ENCODE assay signal across 1 cellular context in the genomic region with DNA sequence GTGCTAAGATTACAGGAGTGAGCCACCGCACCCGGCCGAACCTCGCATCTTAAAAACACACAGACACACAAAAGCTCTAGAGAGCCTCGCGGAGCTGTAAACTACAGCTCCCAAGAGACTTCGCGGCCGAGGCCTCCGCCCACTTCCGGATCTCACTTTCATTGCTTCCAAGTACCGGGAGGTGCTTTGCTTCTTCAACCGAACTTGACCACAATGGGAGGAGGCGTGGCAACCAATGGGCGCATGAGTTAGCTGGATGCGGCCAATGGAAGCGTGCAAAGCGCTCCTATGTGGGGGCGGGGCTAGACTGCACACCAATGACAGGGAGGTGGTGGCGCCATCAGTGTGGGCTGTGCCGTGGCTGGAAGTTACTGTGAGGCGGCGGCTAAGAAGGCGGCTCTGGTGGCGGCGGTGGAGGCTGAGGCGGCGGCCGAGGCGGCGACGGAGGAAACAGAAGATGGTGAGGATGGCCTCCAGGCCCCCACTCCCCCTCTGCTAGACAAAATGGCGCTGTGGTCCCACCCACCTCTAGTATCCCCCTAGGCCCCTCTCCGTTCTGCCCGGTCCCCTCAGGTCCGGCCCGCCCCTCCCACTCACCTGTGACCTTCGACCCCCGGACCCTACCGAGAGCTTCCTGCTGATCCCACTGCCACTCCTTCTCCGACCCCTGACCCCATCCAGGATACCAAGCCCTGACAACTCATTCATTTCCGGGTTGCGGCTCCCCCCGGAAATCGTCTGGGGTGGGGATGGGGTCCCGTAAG.
TF ChIP-seq lines count a peak whose summit lies in the region.

A gene (plus strand): TSS at position 366 of the 764 bp plus-strand sequence. CDS start 92 bp downstream, at position 458.

TF ChIP-seq in GM12878, 131 proteins besides CTCF, POLR2A, EP300 and RAD21 (continued from another document):
- TF ChIP-seq, protein P1, sequence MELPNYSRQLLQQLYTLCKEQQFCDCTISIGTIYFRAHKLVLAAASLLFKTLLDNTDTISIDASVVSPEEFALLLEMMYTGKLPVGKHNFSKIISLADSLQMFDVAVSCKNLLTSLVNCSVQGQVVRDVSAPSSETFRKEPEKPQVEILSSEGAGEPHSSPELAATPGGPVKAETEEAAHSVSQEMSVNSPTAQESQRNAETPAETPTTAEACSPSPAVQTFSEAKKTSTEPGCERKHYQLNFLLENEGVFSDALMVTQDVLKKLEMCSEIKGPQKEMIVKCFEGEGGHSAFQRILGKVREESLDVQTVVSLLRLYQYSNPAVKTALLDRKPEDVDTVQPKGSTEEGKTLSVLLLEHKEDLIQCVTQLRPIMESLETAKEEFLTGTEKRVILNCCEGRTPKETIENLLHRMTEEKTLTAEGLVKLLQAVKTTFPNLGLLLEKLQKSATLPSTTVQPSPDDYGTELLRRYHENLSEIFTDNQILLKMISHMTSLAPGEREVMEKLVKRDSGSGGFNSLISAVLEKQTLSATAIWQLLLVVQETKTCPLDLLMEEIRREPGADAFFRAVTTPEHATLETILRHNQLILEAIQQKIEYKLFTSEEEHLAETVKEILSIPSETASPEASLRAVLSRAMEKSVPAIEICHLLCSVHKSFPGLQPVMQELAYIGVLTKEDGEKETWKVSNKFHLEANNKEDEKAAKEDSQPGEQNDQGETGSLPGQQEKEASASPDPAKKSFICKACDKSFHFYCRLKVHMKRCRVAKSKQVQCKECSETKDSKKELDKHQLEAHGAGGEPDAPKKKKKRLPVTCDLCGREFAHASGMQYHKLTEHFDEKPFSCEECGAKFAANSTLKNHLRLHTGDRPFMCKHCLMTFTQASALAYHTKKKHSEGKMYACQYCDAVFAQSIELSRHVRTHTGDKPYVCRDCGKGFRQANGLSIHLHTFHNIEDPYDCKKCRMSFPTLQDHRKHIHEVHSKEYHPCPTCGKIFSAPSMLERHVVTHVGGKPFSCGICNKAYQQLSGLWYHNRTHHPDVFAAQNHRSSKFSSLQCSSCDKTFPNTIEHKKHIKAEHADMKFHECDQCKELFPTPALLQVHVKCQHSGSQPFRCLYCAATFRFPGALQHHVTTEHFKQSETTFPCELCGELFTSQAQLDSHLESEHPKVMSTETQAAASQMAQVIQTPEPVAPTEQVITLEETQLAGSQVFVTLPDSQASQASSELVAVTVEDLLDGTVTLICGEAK (IDR thresholded peaks at IDR 0.05; ENCODE audit: borderline replicate concordance), result peak; percentile 92
- no peak for TF ChIP-seq JUND (IDR thresholded peaks at IDR 0.05; ENCODE audit: low read depth, low read length)
- TF ChIP-seq NRF1 (conservative IDR thresholded peaks at IDR 0.05; ENCODE audit: low read depth, low read length), result no peak
- no peak for TF ChIP-seq ASH2L (IDR thresholded peaks at IDR 0.05; ENCODE audit: borderline replicate concordance, low read depth)
- TF ChIP-seq ETV6 (conservative IDR thresholded peaks at IDR 0.05 in 1 of 2, IDR thresholded peaks at IDR 0.05 in 1 of 2; ENCODE audit: borderline replicate concordance in 1 of 2, low read depth in 1 of 2), result no peak
- TF ChIP-seq CHD2 (IDR thresholded peaks at IDR 0.05; ENCODE audit: borderline replicate concordance, low read depth, low read length), result peak; percentile 97
- TF ChIP-seq, protein P2, sequence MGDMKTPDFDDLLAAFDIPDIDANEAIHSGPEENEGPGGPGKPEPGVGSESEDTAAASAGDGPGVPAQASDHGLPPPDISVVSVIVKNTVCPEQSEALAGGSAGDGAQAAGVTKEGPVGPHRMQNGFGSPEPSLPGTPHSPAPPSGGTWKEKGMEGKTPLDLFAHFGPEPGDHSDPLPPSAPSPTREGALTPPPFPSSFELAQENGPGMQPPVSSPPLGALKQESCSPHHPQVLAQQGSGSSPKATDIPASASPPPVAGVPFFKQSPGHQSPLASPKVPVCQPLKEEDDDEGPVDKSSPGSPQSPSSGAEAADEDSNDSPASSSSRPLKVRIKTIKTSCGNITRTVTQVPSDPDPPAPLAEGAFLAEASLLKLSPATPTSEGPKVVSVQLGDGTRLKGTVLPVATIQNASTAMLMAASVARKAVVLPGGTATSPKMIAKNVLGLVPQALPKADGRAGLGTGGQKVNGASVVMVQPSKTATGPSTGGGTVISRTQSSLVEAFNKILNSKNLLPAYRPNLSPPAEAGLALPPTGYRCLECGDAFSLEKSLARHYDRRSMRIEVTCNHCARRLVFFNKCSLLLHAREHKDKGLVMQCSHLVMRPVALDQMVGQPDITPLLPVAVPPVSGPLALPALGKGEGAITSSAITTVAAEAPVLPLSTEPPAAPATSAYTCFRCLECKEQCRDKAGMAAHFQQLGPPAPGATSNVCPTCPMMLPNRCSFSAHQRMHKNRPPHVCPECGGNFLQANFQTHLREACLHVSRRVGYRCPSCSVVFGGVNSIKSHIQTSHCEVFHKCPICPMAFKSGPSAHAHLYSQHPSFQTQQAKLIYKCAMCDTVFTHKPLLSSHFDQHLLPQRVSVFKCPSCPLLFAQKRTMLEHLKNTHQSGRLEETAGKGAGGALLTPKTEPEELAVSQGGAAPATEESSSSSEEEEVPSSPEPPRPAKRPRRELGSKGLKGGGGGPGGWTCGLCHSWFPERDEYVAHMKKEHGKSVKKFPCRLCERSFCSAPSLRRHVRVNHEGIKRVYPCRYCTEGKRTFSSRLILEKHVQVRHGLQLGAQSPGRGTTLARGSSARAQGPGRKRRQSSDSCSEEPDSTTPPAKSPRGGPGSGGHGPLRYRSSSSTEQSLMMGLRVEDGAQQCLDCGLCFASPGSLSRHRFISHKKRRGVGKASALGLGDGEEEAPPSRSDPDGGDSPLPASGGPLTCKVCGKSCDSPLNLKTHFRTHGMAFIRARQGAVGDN (IDR thresholded peaks at IDR 0.05), result no peak
- TF ChIP-seq HDGF (IDR thresholded peaks at IDR 0.05), result no peak
- TF ChIP-seq, protein P3, sequence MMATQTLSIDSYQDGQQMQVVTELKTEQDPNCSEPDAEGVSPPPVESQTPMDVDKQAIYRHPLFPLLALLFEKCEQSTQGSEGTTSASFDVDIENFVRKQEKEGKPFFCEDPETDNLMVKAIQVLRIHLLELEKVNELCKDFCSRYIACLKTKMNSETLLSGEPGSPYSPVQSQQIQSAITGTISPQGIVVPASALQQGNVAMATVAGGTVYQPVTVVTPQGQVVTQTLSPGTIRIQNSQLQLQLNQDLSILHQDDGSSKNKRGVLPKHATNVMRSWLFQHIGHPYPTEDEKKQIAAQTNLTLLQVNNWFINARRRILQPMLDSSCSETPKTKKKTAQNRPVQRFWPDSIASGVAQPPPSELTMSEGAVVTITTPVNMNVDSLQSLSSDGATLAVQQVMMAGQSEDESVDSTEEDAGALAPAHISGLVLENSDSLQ (IDR thresholded peaks at IDR 0.05), result peak; percentile 67; the same call in 1 of the 2 replicates
- TF ChIP-seq, protein P4, sequence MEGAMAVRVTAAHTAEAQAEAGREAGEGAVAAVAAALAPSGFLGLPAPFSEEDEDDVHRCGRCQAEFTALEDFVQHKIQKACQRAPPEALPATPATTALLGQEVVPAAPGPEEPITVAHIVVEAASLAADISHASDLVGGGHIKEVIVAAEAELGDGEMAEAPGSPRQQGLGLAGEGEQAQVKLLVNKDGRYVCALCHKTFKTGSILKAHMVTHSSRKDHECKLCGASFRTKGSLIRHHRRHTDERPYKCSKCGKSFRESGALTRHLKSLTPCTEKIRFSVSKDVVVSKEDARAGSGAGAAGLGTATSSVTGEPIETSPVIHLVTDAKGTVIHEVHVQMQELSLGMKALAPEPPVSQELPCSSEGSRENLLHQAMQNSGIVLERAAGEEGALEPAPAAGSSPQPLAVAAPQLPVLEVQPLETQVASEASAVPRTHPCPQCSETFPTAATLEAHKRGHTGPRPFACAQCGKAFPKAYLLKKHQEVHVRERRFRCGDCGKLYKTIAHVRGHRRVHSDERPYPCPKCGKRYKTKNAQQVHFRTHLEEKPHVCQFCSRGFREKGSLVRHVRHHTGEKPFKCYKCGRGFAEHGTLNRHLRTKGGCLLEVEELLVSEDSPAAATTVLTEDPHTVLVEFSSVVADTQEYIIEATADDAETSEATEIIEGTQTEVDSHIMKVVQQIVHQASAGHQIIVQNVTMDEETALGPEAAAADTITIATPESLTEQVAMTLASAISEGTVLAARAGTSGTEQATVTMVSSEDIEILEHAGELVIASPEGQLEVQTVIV (IDR thresholded peaks at IDR 0.05; ENCODE audit: borderline replicate concordance, partially characterized antibody), result peak; percentile 56
- TF ChIP-seq SMAD1 (IDR thresholded peaks at IDR 0.05; ENCODE audit: low read depth, partially characterized antibody), result no peak
- TF ChIP-seq KAT2A (conservative IDR thresholded peaks at IDR 0.05; ENCODE audit: control insufficient read depth, low read depth, low read length), result no peak
- TF ChIP-seq, protein P5, sequence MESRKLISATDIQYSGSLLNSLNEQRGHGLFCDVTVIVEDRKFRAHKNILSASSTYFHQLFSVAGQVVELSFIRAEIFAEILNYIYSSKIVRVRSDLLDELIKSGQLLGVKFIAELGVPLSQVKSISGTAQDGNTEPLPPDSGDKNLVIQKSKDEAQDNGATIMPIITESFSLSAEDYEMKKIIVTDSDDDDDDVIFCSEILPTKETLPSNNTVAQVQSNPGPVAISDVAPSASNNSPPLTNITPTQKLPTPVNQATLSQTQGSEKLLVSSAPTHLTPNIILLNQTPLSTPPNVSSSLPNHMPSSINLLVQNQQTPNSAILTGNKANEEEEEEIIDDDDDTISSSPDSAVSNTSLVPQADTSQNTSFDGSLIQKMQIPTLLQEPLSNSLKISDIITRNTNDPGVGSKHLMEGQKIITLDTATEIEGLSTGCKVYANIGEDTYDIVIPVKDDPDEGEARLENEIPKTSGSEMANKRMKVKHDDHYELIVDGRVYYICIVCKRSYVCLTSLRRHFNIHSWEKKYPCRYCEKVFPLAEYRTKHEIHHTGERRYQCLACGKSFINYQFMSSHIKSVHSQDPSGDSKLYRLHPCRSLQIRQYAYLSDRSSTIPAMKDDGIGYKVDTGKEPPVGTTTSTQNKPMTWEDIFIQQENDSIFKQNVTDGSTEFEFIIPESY (IDR thresholded peaks at IDR 0.05), result no peak
